In the genomic region with DNA sequence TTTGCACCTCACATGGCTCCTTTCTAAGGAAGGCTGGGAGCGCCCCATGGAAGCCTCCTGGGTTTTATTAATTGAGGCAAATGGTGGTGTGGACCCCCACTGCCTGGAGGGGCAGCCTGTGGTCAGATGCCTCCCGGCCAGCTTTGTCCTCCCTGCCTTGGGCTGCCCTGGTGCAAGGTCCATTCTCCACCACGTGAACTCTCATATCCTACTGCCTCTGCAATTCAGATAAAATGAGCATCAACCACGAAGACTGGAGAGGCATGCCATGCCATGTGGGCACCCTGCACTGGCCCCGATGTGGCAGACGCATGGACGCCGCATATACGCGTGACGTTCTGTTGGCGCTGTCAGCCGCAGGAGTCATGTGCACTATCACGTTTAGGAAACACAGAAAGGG, we compare ENCODE assay signal across 1 cellular context.
A peak's percentile ranks its signal among the peaks of the same experiment; 100 is the strongest.
TF ChIP-seq lines count a peak whose summit lies in the region.

No MANE protein-coding gene starts in this region.

TF ChIP-seq in HepG2, 621 proteins besides CTCF, POLR2A, EP300 and RAD21 (continued from another document and continues in another):
- TF ChIP-seq ZNF451 (CRISPR knock-in tag; IDR thresholded peaks at IDR 0.05) = no peak
- TF ChIP-seq HOXA9 (CRISPR knock-in tag; IDR thresholded peaks at IDR 0.05; ENCODE audit: borderline replicate concordance) = no peak
- no peak for TF ChIP-seq ZNF570 (CRISPR knock-in tag; IDR thresholded peaks at IDR 0.05; ENCODE audit: borderline replicate concordance)
- TF ChIP-seq SRY (CRISPR knock-in tag; IDR thresholded peaks at IDR 0.05) = no peak; the same call in 1 of the 2 replicates
- TF ChIP-seq NFYC (CRISPR knock-in tag; IDR thresholded peaks at IDR 0.05) = no peak
- TF ChIP-seq, protein P1, sequence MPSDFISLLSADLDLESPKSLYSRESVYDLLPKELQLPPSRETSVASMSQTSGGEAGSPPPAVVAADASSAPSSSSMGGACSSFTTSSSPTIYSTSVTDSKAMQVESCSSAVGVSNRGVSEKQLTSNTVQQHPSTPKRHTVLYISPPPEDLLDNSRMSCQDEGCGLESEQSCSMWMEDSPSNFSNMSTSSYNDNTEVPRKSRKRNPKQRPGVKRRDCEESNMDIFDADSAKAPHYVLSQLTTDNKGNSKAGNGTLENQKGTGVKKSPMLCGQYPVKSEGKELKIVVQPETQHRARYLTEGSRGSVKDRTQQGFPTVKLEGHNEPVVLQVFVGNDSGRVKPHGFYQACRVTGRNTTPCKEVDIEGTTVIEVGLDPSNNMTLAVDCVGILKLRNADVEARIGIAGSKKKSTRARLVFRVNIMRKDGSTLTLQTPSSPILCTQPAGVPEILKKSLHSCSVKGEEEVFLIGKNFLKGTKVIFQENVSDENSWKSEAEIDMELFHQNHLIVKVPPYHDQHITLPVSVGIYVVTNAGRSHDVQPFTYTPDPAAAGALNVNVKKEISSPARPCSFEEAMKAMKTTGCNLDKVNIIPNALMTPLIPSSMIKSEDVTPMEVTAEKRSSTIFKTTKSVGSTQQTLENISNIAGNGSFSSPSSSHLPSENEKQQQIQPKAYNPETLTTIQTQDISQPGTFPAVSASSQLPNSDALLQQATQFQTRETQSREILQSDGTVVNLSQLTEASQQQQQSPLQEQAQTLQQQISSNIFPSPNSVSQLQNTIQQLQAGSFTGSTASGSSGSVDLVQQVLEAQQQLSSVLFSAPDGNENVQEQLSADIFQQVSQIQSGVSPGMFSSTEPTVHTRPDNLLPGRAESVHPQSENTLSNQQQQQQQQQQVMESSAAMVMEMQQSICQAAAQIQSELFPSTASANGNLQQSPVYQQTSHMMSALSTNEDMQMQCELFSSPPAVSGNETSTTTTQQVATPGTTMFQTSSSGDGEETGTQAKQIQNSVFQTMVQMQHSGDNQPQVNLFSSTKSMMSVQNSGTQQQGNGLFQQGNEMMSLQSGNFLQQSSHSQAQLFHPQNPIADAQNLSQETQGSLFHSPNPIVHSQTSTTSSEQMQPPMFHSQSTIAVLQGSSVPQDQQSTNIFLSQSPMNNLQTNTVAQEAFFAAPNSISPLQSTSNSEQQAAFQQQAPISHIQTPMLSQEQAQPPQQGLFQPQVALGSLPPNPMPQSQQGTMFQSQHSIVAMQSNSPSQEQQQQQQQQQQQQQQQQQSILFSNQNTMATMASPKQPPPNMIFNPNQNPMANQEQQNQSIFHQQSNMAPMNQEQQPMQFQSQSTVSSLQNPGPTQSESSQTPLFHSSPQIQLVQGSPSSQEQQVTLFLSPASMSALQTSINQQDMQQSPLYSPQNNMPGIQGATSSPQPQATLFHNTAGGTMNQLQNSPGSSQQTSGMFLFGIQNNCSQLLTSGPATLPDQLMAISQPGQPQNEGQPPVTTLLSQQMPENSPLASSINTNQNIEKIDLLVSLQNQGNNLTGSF (CRISPR knock-in tag; IDR thresholded peaks at IDR 0.05) = no peak
- TF ChIP-seq, protein P2, sequence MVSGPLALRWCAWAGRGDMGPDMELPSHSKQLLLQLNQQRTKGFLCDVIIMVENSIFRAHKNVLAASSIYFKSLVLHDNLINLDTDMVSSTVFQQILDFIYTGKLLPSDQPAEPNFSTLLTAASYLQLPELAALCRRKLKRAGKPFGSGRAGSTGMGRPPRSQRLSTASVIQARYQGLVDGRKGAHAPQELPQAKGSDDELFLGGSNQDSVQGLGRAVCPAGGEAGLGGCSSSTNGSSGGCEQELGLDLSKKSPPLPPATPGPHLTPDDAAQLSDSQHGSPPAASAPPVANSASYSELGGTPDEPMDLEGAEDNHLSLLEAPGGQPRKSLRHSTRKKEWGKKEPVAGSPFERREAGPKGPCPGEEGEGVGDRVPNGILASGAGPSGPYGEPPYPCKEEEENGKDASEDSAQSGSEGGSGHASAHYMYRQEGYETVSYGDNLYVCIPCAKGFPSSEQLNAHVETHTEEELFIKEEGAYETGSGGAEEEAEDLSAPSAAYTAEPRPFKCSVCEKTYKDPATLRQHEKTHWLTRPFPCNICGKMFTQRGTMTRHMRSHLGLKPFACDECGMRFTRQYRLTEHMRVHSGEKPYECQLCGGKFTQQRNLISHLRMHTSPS (CRISPR knock-in tag; IDR thresholded peaks at IDR 0.05; ENCODE audit: low read depth) = no peak
- no peak for TF ChIP-seq ZNF12 (CRISPR knock-in tag; IDR thresholded peaks at IDR 0.05)
- no peak for TF ChIP-seq SMC3 (IDR thresholded peaks at IDR 0.05; ENCODE audit: low read length)
- TF ChIP-seq AGO2 (optimal IDR thresholded peaks at IDR 0.05; ENCODE audit: low read depth, low read length) = no peak
- TF ChIP-seq, protein P3, sequence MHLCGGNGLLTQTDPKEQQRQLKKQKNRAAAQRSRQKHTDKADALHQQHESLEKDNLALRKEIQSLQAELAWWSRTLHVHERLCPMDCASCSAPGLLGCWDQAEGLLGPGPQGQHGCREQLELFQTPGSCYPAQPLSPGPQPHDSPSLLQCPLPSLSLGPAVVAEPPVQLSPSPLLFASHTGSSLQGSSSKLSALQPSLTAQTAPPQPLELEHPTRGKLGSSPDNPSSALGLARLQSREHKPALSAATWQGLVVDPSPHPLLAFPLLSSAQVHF (CRISPR knock-in tag; IDR thresholded peaks at IDR 0.05) = no peak
- TF ChIP-seq, protein P4, sequence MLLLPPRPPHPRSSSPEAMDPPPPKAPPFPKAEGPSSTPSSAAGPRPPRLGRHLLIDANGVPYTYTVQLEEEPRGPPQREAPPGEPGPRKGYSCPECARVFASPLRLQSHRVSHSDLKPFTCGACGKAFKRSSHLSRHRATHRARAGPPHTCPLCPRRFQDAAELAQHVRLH (CRISPR knock-in tag; IDR thresholded peaks at IDR 0.05; ENCODE audit: borderline replicate concordance, low read depth) = no peak
- TF ChIP-seq, protein P5, sequence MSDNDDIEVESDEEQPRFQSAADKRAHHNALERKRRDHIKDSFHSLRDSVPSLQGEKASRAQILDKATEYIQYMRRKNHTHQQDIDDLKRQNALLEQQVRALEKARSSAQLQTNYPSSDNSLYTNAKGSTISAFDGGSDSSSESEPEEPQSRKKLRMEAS (IDR thresholded peaks at IDR 0.05) = 0 out of 2 replicates have a peak, but pooled peaks have one; percentile 47
- TF ChIP-seq, protein P6, sequence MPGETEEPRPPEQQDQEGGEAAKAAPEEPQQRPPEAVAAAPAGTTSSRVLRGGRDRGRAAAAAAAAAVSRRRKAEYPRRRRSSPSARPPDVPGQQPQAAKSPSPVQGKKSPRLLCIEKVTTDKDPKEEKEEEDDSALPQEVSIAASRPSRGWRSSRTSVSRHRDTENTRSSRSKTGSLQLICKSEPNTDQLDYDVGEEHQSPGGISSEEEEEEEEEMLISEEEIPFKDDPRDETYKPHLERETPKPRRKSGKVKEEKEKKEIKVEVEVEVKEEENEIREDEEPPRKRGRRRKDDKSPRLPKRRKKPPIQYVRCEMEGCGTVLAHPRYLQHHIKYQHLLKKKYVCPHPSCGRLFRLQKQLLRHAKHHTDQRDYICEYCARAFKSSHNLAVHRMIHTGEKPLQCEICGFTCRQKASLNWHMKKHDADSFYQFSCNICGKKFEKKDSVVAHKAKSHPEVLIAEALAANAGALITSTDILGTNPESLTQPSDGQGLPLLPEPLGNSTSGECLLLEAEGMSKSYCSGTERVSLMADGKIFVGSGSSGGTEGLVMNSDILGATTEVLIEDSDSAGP (CRISPR knock-in tag; IDR thresholded peaks at IDR 0.05; ENCODE audit: borderline replicate concordance) = no peak
- TF ChIP-seq TOE1 (CRISPR knock-in tag; IDR thresholded peaks at IDR 0.05) = no peak
- TF ChIP-seq, protein P7, sequence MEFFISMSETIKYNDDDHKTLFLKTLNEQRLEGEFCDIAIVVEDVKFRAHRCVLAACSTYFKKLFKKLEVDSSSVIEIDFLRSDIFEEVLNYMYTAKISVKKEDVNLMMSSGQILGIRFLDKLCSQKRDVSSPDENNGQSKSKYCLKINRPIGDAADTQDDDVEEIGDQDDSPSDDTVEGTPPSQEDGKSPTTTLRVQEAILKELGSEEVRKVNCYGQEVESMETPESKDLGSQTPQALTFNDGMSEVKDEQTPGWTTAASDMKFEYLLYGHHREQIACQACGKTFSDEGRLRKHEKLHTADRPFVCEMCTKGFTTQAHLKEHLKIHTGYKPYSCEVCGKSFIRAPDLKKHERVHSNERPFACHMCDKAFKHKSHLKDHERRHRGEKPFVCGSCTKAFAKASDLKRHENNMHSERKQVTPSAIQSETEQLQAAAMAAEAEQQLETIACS (CRISPR knock-in tag; IDR thresholded peaks at IDR 0.05) = no peak
- TF ChIP-seq, protein P8, sequence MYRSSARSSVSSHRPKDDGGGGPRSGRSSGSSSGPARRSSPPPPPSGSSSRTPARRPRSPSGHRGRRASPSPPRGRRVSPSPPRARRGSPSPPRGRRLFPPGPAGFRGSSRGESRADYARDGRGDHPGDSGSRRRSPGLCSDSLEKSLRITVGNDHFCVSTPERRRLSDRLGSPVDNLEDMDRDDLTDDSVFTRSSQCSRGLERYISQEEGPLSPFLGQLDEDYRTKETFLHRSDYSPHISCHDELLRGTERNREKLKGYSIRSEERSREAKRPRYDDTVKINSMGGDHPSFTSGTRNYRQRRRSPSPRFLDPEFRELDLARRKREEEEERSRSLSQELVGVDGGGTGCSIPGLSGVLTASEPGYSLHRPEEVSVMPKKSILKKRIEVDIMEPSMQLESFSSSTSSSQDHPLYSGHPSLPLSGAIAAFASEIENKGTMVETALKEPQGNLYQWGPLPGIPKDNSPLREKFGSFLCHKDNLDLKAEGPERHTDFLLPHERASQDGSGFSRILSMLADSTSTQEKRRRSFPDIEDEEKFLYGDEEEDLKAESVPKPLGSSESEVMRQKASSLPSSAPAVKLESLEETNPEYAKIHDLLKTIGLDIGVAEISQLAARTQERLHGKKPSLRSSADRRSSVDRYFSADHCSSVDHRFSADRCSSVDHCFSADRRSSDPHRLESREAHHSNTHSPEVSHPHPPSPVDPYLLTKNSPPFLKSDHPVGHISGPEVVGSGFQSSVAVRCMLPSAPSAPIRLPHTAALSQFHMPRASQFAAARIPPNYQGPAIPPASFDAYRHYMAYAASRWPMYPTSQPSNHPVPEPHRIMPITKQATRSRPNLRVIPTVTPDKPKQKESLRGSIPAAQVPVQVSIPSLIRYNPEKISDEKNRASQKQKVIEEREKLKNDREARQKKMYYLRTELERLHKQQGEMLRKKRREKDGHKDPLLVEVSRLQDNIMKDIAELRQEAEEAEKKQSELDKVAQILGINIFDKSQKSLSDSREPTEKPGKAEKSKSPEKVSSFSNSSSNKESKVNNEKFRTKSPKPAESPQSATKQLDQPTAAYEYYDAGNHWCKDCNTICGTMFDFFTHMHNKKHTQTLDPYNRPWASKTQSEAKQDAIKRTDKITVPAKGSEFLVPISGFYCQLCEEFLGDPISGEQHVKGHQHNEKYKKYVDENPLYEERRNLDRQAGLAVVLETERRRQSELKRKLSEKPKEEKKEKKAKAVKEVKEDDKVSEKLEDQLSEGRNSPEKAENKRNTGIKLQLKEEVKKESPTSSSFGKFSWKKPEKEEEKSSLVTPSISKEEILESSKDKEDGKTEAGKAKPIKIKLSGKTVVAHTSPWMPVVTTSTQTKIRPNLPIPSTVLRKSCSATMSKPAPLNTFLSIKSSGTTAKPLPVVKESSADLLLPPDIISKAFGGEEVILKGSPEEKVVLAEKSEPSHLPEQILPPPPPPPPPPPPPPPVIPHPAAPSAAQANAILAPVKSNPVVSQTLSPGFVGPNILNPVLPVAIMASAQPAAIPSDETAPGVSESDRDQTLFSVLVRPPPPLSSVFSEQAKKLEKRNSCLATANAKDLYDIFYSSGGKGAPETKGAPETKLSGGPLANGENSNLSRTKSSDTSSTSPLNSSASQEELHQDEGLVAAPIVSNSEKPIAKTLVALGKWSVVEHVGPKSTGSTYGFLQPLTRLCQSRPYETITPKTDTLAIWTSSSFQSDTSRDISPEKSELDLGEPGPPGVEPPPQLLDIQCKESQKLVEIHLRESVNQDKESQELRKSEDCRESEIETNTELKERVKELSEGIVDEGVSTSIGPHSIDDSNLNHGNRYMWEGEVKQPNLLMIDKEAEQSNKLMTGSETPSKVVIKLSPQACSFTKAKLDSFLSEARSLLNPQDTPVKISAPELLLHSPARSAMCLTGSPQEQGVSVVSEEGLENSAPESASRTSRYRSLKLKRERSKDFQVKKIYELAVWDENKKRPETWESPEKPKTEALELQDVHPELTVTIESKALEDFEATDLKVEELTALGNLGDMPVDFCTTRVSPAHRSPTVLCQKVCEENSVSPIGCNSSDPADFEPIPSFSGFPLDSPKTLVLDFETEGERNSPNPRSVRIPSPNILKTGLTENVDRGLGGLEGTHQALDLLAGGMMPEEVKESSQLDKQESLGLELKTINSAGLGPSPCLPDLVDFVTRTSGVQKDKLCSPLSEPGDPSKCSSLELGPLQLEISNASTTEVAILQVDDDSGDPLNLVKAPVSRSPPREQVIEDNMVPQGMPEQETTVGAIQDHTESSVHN (CRISPR knock-in tag; IDR thresholded peaks at IDR 0.05) = no peak
- peak; percentile 63; the same call in 1 of the 2 replicates for TF ChIP-seq ZNF225 (CRISPR knock-in tag; IDR thresholded peaks at IDR 0.05)
- TF ChIP-seq, protein P9, sequence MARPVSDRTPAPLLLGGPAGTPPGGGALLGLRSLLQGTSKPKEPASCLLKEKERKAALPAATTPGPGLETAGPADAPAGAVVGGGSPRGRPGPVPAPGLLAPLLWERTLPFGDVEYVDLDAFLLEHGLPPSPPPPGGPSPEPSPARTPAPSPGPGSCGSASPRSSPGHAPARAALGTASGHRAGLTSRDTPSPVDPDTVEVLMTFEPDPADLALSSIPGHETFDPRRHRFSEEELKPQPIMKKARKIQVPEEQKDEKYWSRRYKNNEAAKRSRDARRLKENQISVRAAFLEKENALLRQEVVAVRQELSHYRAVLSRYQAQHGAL (CRISPR knock-in tag; IDR thresholded peaks at IDR 0.05; ENCODE audit: not compliant biosample characterization) = no peak
- no peak for TF ChIP-seq ZNF354B (CRISPR knock-in tag; IDR thresholded peaks at IDR 0.05)
- TF ChIP-seq, protein P10, sequence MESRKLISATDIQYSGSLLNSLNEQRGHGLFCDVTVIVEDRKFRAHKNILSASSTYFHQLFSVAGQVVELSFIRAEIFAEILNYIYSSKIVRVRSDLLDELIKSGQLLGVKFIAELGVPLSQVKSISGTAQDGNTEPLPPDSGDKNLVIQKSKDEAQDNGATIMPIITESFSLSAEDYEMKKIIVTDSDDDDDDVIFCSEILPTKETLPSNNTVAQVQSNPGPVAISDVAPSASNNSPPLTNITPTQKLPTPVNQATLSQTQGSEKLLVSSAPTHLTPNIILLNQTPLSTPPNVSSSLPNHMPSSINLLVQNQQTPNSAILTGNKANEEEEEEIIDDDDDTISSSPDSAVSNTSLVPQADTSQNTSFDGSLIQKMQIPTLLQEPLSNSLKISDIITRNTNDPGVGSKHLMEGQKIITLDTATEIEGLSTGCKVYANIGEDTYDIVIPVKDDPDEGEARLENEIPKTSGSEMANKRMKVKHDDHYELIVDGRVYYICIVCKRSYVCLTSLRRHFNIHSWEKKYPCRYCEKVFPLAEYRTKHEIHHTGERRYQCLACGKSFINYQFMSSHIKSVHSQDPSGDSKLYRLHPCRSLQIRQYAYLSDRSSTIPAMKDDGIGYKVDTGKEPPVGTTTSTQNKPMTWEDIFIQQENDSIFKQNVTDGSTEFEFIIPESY (CRISPR knock-in tag; IDR thresholded peaks at IDR 0.05) = 0 out of 2 replicates have a peak, but pooled peaks have one; percentile 16
- TF ChIP-seq GABPB1 (CRISPR knock-in tag; IDR thresholded peaks at IDR 0.05) = peak; percentile 25; the same call in 1 of the 2 replicates
- TF ChIP-seq KAT7 (CRISPR knock-in tag; IDR thresholded peaks at IDR 0.05; ENCODE audit: borderline replicate concordance) = no peak
- no peak for TF ChIP-seq ZNF776 (CRISPR knock-in tag; IDR thresholded peaks at IDR 0.05)
- TF ChIP-seq KLF15 (CRISPR knock-in tag; IDR thresholded peaks at IDR 0.05; ENCODE audit: borderline replicate concordance) = no peak
- TF ChIP-seq ZNF670 (CRISPR knock-in tag; IDR thresholded peaks at IDR 0.05; ENCODE audit: borderline replicate concordance) = no peak
- TF ChIP-seq SIN3A (IDR thresholded peaks at IDR 0.05; ENCODE audit: borderline replicate concordance, low read depth, low read length) = no peak
- TF ChIP-seq, protein P11, sequence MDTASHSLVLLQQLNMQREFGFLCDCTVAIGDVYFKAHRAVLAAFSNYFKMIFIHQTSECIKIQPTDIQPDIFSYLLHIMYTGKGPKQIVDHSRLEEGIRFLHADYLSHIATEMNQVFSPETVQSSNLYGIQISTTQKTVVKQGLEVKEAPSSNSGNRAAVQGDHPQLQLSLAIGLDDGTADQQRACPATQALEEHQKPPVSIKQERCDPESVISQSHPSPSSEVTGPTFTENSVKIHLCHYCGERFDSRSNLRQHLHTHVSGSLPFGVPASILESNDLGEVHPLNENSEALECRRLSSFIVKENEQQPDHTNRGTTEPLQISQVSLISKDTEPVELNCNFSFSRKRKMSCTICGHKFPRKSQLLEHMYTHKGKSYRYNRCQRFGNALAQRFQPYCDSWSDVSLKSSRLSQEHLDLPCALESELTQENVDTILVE (CRISPR knock-in tag; IDR thresholded peaks at IDR 0.05) = no peak
